In the genomic region with DNA sequence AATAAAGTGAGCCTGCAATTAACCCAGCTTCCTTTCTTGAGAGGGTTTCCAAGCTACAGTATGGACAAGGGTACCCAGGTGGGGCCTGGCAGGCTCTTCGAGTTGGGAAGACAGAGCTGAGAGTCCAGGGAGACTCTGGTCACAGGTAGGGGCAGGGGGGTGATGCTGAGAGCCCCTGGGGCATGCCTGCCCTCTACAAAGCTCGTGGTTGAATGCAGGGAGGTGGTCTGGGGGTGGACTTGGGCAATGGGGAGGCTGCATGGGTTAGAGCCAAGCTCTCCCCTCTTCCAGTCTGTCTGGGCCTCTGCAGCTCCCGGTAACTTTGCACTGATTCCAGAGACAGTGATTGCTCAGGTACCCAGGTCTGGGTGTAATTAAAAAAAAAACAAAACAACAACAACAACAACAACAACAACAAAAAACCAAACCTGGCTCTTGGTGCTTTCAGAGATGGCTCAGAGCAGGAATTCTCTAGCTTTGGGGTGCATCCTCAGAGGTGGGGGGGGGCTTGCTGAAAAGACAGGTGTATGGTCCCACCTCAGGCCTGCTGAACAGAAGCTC, we compare ENCODE assay signal across 10 cellular contexts. TPM values are rescaled to one million over a fixed set of nuclear protein-coding genes. Genes with fewer than 3 reads are reported as not detected.
DNase-seq lines count a peak whose midpoint lies in the region; ATAC-seq, FAIRE-seq and TF ChIP-seq lines count a peak whose summit lies in the region.
"Had no signal": no experiment of that assay in that cellular context is flagged by ENCODE, and none has a peak within 500 bp of the region (broad histone marks: within the 10 kb centered on the region; RNA-seq: fewer than 3 reads in every experiment).

No MANE protein-coding gene starts in this region.

- H3K4me2 ChIP-seq in BLaER1, result peak overlapping the region; percentile 64

- TF ChIP-seq CTCF in chondrocyte (IDR thresholded peaks at IDR 0.05), result no peak

- H3K9me3 ChIP-seq in BLaER1 (no peaks in the 10 kb centered on the region; the same call in 1 of the 2 replicates), KOPT-K1 (ENCODE audit: insufficient read depth, low read length, poor library complexity, severe bottlenecking) (no peaks in the 10 kb centered on the region)

- peaks cover 8% of the 10 kb centered on the region for H3K4me1 Mint-ChIP-seq in chondrocyte (ENCODE audit: low read depth)
- peaks cover 20 to 65% (median 47%) of the 10 kb centered on the region in 4 donors for H3K4me1 Mint-ChIP-seq in naive thymus-derived CD8-positive, alpha-beta T cell

- H3K27me3 ChIP-seq in BLaER1, result no peaks in the 10 kb centered on the region

- no peak for TF ChIP-seq POLR2A in GM12891 (IDR thresholded peaks at IDR 0.05; ENCODE audit: low read depth, low read length)
- no peak for TF ChIP-seq POLR2A in erythroblast (IDR thresholded peaks at IDR 0.05; ENCODE audit: low read length)

- H3K27ac Mint-ChIP-seq in chondrocyte (ENCODE audit: unreplicated experiment), result peak overlapping the region; percentile 46
- peak overlapping the region; percentile 57 to 98 (median 96) for H3K27ac Mint-ChIP-seq in naive thymus-derived CD8-positive, alpha-beta T cell

- H3K27ac ChIP-seq in BLaER1, result no peak overlapping the region; the same call in 1 of the 2 replicates
- peak overlapping the region; percentile 58 for H3K27ac ChIP-seq in KOPT-K1 (ENCODE audit: low read depth, low read length, poor library complexity, severe bottlenecking)

- H4K20me1 ChIP-seq in BLaER1, result no peaks in the 10 kb centered on the region

- peaks cover 32% of the 10 kb centered on the region for H3K4me1 ChIP-seq in BLaER1

- DNase-seq in chondrocyte (ENCODE audit: low spot score) (no peak), GM12891 (ENCODE audit: insufficient read length, low spot score) (no peak), erythroblast (lab: John Stamatoyannopoulos, UW) (no peak)
- DNase-seq in naive thymus-derived CD8-positive, alpha-beta T cell, result peak in 1 of 10 donors; percentile 4
- DNase-seq: MM.1S, NCI-H526 had no signal

- no peak for ATAC-seq in naive thymus-derived CD8-positive, alpha-beta T cell
- ATAC-seq in GM21786 (IDR thresholded peaks at IDR 0.05; ENCODE audit: unreplicated experiment) (no peak), GM21576 (IDR thresholded peaks at IDR 0.05; ENCODE audit: unreplicated experiment) (no peak)

- H3K36me3 Mint-ChIP-seq in chondrocyte (ENCODE audit: low read depth), result no peaks in the 10 kb centered on the region
- H3K36me3 Mint-ChIP-seq in naive thymus-derived CD8-positive, alpha-beta T cell, result no peaks in the 10 kb centered on the region

- no peaks in the 10 kb centered on the region for H3K36me3 ChIP-seq in BLaER1
- no peaks in the 10 kb centered on the region for H3K36me3 ChIP-seq in KOPT-K1 (ENCODE audit: insufficient read depth, low read length)

- FAIRE-seq in GM12891 (lab: Jason Lieb, UNC), result no peak

- H3K4me3 ChIP-seq in BLaER1, result no peak overlapping the region

- H3K4me3 Mint-ChIP-seq in chondrocyte (ENCODE audit: unreplicated experiment), result no peak overlapping the region
- peak overlapping the region; percentile 65 to 89 (median 81) for H3K4me3 Mint-ChIP-seq in naive thymus-derived CD8-positive, alpha-beta T cell

- H3K9ac ChIP-seq in BLaER1, result no peak overlapping the region; the same call in 1 of the 2 replicates

- no peaks in the 10 kb centered on the region for H3K9me3 Mint-ChIP-seq in chondrocyte (ENCODE audit: low read depth)
- peaks cover 0 to 5% (median 0%) of the 10 kb centered on the region in 9 donors for H3K9me3 Mint-ChIP-seq in naive thymus-derived CD8-positive, alpha-beta T cell

- H3K27me3 Mint-ChIP-seq in chondrocyte (ENCODE audit: low read depth), result no peaks in the 10 kb centered on the region
- peaks cover 0 to 3% (median 0%) of the 10 kb centered on the region in 5 donors for H3K27me3 Mint-ChIP-seq in naive thymus-derived CD8-positive, alpha-beta T cell

- POLR2A ChIA-PET in naive thymus-derived CD8-positive, alpha-beta T cell (lab: Charles Lee), result interaction anchor here (0.7 to 2.6 kb wide), 11 partner anchors 8 to 184 kb away, joined by 3 to 42 read pairs (median 6); no protein-coding TSS in a partner anchor

TF ChIP-seq in GM12891, 5 proteins besides CTCF, POLR2A, EP300 and RAD21:
- TF ChIP-seq POLR2AphosphoS5 (IDR thresholded peaks at IDR 0.05; ENCODE audit: low read depth, low read length), result no peak
- no peak for TF ChIP-seq SPI1 (IDR thresholded peaks at IDR 0.05; ENCODE audit: low read depth, low read length)
- no peak for TF ChIP-seq PAX5 (IDR thresholded peaks at IDR 0.05; ENCODE audit: insufficient read depth, low read length, severe bottlenecking)
- TF ChIP-seq TAF1 (IDR thresholded peaks at IDR 0.05; ENCODE audit: low read depth, low read length), result no peak
- TF ChIP-seq POU2F2 (IDR thresholded peaks at IDR 0.05; ENCODE audit: low read depth, low read length), result no peak
TF ChIP-seq in GM12891: peak in this region for 0.

RNA-seq across cellular contexts. Expression of a gene that starts 30.8 kb away (rescaled TPM):
- total RNA-seq in chondrocyte, result 95.0 to 111 TPM (median 98.1 TPM) in 3 replicates
- total RNA-seq in naive thymus-derived CD8-positive, alpha-beta T cell, result 100 to 1,000 TPM; 411 to 418 TPM
- polyA plus RNA-seq in naive thymus-derived CD8-positive, alpha-beta T cell, result 100 to 1,000 TPM; 143 to 237 (median 172) TPM
- polyA plus RNA-seq in GM12891 (2012; ENCODE audit: low read depth, missing spikeins), result 87.1 TPM
